ENCODE assay signal across 12 cellular contexts in genomic region chr12:22729898-22730443, GRCh38.
DNase-seq lines count a peak whose midpoint lies in the region; ATAC-seq, FAIRE-seq and TF ChIP-seq lines count a peak whose summit lies in the region.
"Had no signal": no experiment of that assay in that cellular context is flagged by ENCODE, and none has a peak within 500 bp of the region (broad histone marks: within the 10 kb centered on the region; RNA-seq: fewer than 3 reads in every experiment).

No MANE protein-coding gene starts in this region.

- H3K4me2 ChIP-seq in mammary epithelial cell (ENCODE audit: insufficient read depth, low read depth, low read length) = no peak overlapping the region

- H3K9me3 Mint-ChIP-seq in MCF 10A (ENCODE audit: unreplicated experiment) (no peaks in the 10 kb centered on the region), chondrocyte (ENCODE audit: low read depth) (no peaks in the 10 kb centered on the region)
- H3K9me3 Mint-ChIP-seq in activated naive CD8-positive, alpha-beta T cell treated with anti-CD3 and anti-CD28 coated beads, Interleukin-2, amount 50 U/mL, for 24 hours = no peaks in the 10 kb centered on the region

- CTCF ChIA-PET in MCF 10A (lab: Yijun Ruan, JAX) (interaction anchor here (0.6 kb wide), 1 partner anchor 252 kb away, joined by 3 read pairs; no protein-coding TSS in a partner anchor), mammary epithelial cell (lab: Charles Lee; ENCODE audit: low non-redundant PET) (no interaction called here)

- H3K9ac ChIP-seq in mammary epithelial cell (ENCODE audit: insufficient read depth, low read length) (no peak overlapping the region), liver (ENCODE audit: low read depth in 1 of 2, low read length in 2 of 2) (no peak overlapping the region)

- H3K4me3 ChIP-seq in mammary epithelial cell (replicated peaks in 1 of 3; ENCODE audit: insufficient read depth in 1 of 3, low read depth in 2 of 3, low read length in 3 of 3) = no peak overlapping the region
- H3K4me3 ChIP-seq in liver (ENCODE audit: low read depth in 1 of 3, low read length in 3 of 3) = no peak overlapping the region
- peak overlapping the region; percentile 6 for H3K4me3 ChIP-seq in upper lobe of right lung

- no TSS peak for BruUV-seq in MCF 10A (replicated peaks; lab: Mats Ljungman, UMichigan)
- no TSS peak for BruUV-seq in mammary epithelial cell (replicated peaks; lab: Mats Ljungman, UMichigan)

- H4K20me1 ChIP-seq in mammary epithelial cell (ENCODE audit: insufficient read depth, low read length) = no peaks in the 10 kb centered on the region

- ATAC-seq in upper lobe of right lung (peak; percentile 48), esophagus mucosa (no peak)
- ATAC-seq in activated naive CD8-positive, alpha-beta T cell treated with anti-CD3 and anti-CD28 coated beads, Interleukin-2, amount 50 U/mL, for 24 hours = no peak

- DNase-seq in MCF 10A (ENCODE audit: unreplicated experiment) = peak; percentile 31
- no peak for DNase-seq in mammary epithelial cell
- DNase-seq in chondrocyte (ENCODE audit: low spot score) = no peak
- no peak for DNase-seq in upper lobe of right lung
- DNase-seq in GM19239 (ENCODE audit: insufficient read length, low spot score) = no peak
- no peak for DNase-seq in activated naive CD8-positive, alpha-beta T cell treated with anti-CD3 and anti-CD28 coated beads, Interleukin-2, amount 50 U/mL, for 24 hours
- DNase-seq: 8988T, hypothalamus, NCI-H1092 had no signal

- WGBS in mammary epithelial cell (ENCODE audit: low coverage, missing lambda C conversion rate) = 26% methylated on average over 3 of the region's 3 CpGs
- WGBS in liver = 45% methylated on average over 3 of the region's 3 CpGs

- no peaks in the 10 kb centered on the region for H3K4me1 Mint-ChIP-seq in MCF 10A (ENCODE audit: insufficient read depth, unreplicated experiment)
- peaks cover 27% of the 10 kb centered on the region for H3K4me1 Mint-ChIP-seq in chondrocyte (ENCODE audit: low read depth)
- H3K4me1 Mint-ChIP-seq in activated naive CD8-positive, alpha-beta T cell treated with anti-CD3 and anti-CD28 coated beads, Interleukin-2, amount 50 U/mL, for 24 hours = no peaks in the 10 kb centered on the region

- H3K27me3 Mint-ChIP-seq in MCF 10A (ENCODE audit: insufficient read depth, unreplicated experiment) (peaks cover 8% of the 10 kb centered on the region), chondrocyte (ENCODE audit: low read depth) (no peaks in the 10 kb centered on the region)
- no peaks in the 10 kb centered on the region for H3K27me3 Mint-ChIP-seq in activated naive CD8-positive, alpha-beta T cell treated with anti-CD3 and anti-CD28 coated beads, Interleukin-2, amount 50 U/mL, for 24 hours

- H3K27ac Mint-ChIP-seq in MCF 10A (ENCODE audit: low read depth, unreplicated experiment) (no peak overlapping the region), chondrocyte (ENCODE audit: unreplicated experiment) (peak overlapping the region; percentile 88)
- H3K27ac Mint-ChIP-seq in activated naive CD8-positive, alpha-beta T cell treated with anti-CD3 and anti-CD28 coated beads, Interleukin-2, amount 50 U/mL, for 24 hours = no peak overlapping the region

- dilution Hi-C loops in mammary epithelial cell (cut with HindIII; ENCODE audit: low sequenced_read_pairs) = no loop called here

- H3K27ac ChIP-seq in mammary epithelial cell (ENCODE audit: insufficient read depth, low read depth, low read length) (no peak overlapping the region), liver (ENCODE audit: low read depth in 1 of 2, low read length in 2 of 2) (no peak overlapping the region), upper lobe of right lung (no peak overlapping the region)

- no peak overlapping the region for H2AFZ ChIP-seq in mammary epithelial cell (ENCODE audit: low read depth, low read length)

- in situ Hi-C loops in mammary epithelial cell (cut with MboI; ENCODE audit: low sequenced_read_pairs in 2 of 2) = no loop called here

- H3K27me3 ChIP-seq in mammary epithelial cell (ENCODE audit: insufficient read depth, low read length) = no peaks in the 10 kb centered on the region
- no peaks in the 10 kb centered on the region for H3K27me3 ChIP-seq in liver (ENCODE audit: control insufficient read depth in 4 of 4, insufficient read depth in 4 of 4, low read length in 3 of 4)
- no peaks in the 10 kb centered on the region for H3K27me3 ChIP-seq in upper lobe of right lung
- H3K27me3 ChIP-seq: tibial nerve had no signal

- no peaks in the 10 kb centered on the region for H3K9me3 ChIP-seq in mammary epithelial cell (replicated peaks; ENCODE audit: insufficient read depth, low read length)
- H3K9me3 ChIP-seq in liver (ENCODE audit: control insufficient read depth in 4 of 4, low read length in 3 of 4) = no peaks in the 10 kb centered on the region
- no peaks in the 10 kb centered on the region for H3K9me3 ChIP-seq in upper lobe of right lung
- H3K9me3 ChIP-seq: tibial nerve had no signal

- no peaks in the 10 kb centered on the region for H3K4me1 ChIP-seq in mammary epithelial cell (ENCODE audit: insufficient read depth, low read length)
- peaks cover 0 to 20% (median 15%) of the 10 kb centered on the region in 4 donors for H3K4me1 ChIP-seq in liver (ENCODE audit: control insufficient read depth in 4 of 4, insufficient read depth in 4 of 4, low read length in 3 of 4)
- H3K4me1 ChIP-seq in upper lobe of right lung = peaks cover 11% of the 10 kb centered on the region

- no peaks in the 10 kb centered on the region for H3K79me2 ChIP-seq in mammary epithelial cell (ENCODE audit: insufficient read depth, low read length)

- POLR2A ChIA-PET in MCF 10A (lab: Yijun Ruan, JAX) = interaction anchor here (0.7 kb wide), 1 partner anchor 150 kb away, joined by 3 read pairs; no protein-coding TSS in a partner anchor

- FAIRE-seq in GM19239 (lab: Jason Lieb, UNC) = no peak

- H3K36me3 ChIP-seq in mammary epithelial cell (ENCODE audit: insufficient read depth, low read length) = no peaks in the 10 kb centered on the region
- H3K36me3 ChIP-seq in liver (ENCODE audit: control insufficient read depth in 4 of 4, insufficient read depth in 3 of 4, low read depth in 1 of 4, low read length in 3 of 4) = no peaks in the 10 kb centered on the region
- no peaks in the 10 kb centered on the region for H3K36me3 ChIP-seq in upper lobe of right lung
- H3K36me3 ChIP-seq: tibial nerve had no signal

- H3K4me3 Mint-ChIP-seq in MCF 10A (ENCODE audit: unreplicated experiment) (no peak overlapping the region), chondrocyte (ENCODE audit: unreplicated experiment) (peak overlapping the region; percentile 1)
- no peak overlapping the region for H3K4me3 Mint-ChIP-seq in activated naive CD8-positive, alpha-beta T cell treated with anti-CD3 and anti-CD28 coated beads, Interleukin-2, amount 50 U/mL, for 24 hours

- no peaks in the 10 kb centered on the region for H3K36me3 Mint-ChIP-seq in MCF 10A (ENCODE audit: insufficient read depth, unreplicated experiment)
- H3K36me3 Mint-ChIP-seq in chondrocyte (ENCODE audit: low read depth) = no peaks in the 10 kb centered on the region
- no peaks in the 10 kb centered on the region for H3K36me3 Mint-ChIP-seq in activated naive CD8-positive, alpha-beta T cell treated with anti-CD3 and anti-CD28 coated beads, Interleukin-2, amount 50 U/mL, for 24 hours (ENCODE audit: low read depth)

- no peak for TF ChIP-seq RAD21 in liver (IDR thresholded peaks at IDR 0.05)

- intact Hi-C loops in MCF 10A (cut with micrococcal nuclease) = no loop called here
- intact Hi-C loops in mammary epithelial cell (cut with micrococcal nuclease) = no loop called here
- intact Hi-C loops in upper lobe of right lung (cut with DNase I) = no loop called here

- TF ChIP-seq CTCF in MCF 10A (IDR thresholded peaks at IDR 0.05; ENCODE audit: unreplicated experiment) (no peak), mammary epithelial cell (conservative IDR thresholded peaks at IDR 0.05 in 1 of 2, IDR thresholded peaks at IDR 0.05 in 1 of 2; ENCODE audit: extremely low read depth in 1 of 2, insufficient read depth in 1 of 2, low read depth in 1 of 2, low read length in 2 of 2) (no peak), chondrocyte (IDR thresholded peaks at IDR 0.05) (no peak), liver (IDR thresholded peaks at IDR 0.05; ENCODE audit: low read depth, low read length, missing input control) (no peak), upper lobe of right lung (IDR thresholded peaks at IDR 0.05) (no peak)

TF ChIP-seq in liver, 16 proteins besides CTCF, POLR2A, EP300 and RAD21:
- TF ChIP-seq JUND (IDR thresholded peaks at IDR 0.05) (peak in 1 of 2 donors; percentile 32), GABPA (IDR thresholded peaks at IDR 0.05 in 1 of 2, conservative IDR thresholded peaks at IDR 0.05 in 1 of 2) (no peak), HNF4G (IDR thresholded peaks at IDR 0.05) (no peak), SP1 (IDR thresholded peaks at IDR 0.05) (no peak), NR2F2 (IDR thresholded peaks at IDR 0.05) (no peak), YY1 (IDR thresholded peaks at IDR 0.05) (peak; percentile 64), HNF4A (conservative IDR thresholded peaks at IDR 0.05) (peak; percentile 57 to 68), FOXA1 (IDR thresholded peaks at IDR 0.05) (no peak)
